In genomic region chr14:80664576-80664975, GRCh38 we compare ENCODE assay signal across 25 cellular contexts.
DNase-seq lines count a peak whose midpoint lies in the region; ATAC-seq, FAIRE-seq and TF ChIP-seq lines count a peak whose summit lies in the region.
"Had no signal": no experiment of that assay in that cellular context is flagged by ENCODE, and none has a peak within 500 bp of the region (broad histone marks: within the 10 kb centered on the region; RNA-seq: fewer than 3 reads in every experiment).

No MANE protein-coding gene starts in this region.

- no peaks in the 10 kb centered on the region for H3K9me3 ChIP-seq in keratinocyte (ENCODE audit: control insufficient read depth, low read depth, low read length)
- H3K9me3 ChIP-seq: esophagus muscularis mucosa, Peyer's patch had no signal

- no peaks in the 10 kb centered on the region for H3K9me1 ChIP-seq in keratinocyte (ENCODE audit: control insufficient read depth, extremely low read depth, insufficient read depth, low read length)

- dilution Hi-C loops in keratinocyte (cut with MboI; ENCODE audit: extremely low pct_ligation_motif_present, low sequenced_read_pairs): no loop called here

- H2AFZ ChIP-seq in keratinocyte (ENCODE audit: control insufficient read depth, low read length): no peak overlapping the region

- no peak for FAIRE-seq in bronchial epithelial cell (lab: Jason Lieb, UNC)
- FAIRE-seq in keratinocyte (lab: Jason Lieb, UNC): peak; percentile 49

- no peaks in the 10 kb centered on the region for H3K79me2 ChIP-seq in keratinocyte (ENCODE audit: control insufficient read depth, insufficient read depth, low read length)

- TF ChIP-seq CTCF in bronchial epithelial cell (IDR thresholded peaks at IDR 0.05; ENCODE audit: insufficient read depth, low read length, severe bottlenecking) (no peak), keratinocyte (optimal IDR thresholded peaks at IDR 0.05 in 1 of 3, IDR thresholded peaks at IDR 0.05 in 1 of 3, conservative IDR thresholded peaks at IDR 0.05 in 1 of 3; ENCODE audit: extremely low read depth in 1 of 3, insufficient read depth in 2 of 3, low read length in 3 of 3) (no peak)

- no peak overlapping the region for H3K4me2 ChIP-seq in keratinocyte (ENCODE audit: control insufficient read depth, extremely low read depth, insufficient read depth, low read depth, low read length)

- ATAC-seq in GM18868 (IDR thresholded peaks at IDR 0.05; ENCODE audit: unreplicated experiment) (no peak), HG03342 (IDR thresholded peaks at IDR 0.05; ENCODE audit: unreplicated experiment) (no peak), GM21529 (IDR thresholded peaks at IDR 0.05; ENCODE audit: unreplicated experiment) (no peak)
- ATAC-seq: activated CD4-positive, CD25-positive, alpha-beta regulatory T cell treated with anti-CD3 and anti-CD28 coated beads, Interleukin-2, amount 50 U/mL, for 24 hours; activated CD8-positive, alpha-beta T cell treated with anti-CD3 and anti-CD28 coated beads, Interleukin-2, amount 10 ng/mL, durations not matched to agents 7 days and 5 days had no signal

- H4K20me1 ChIP-seq in keratinocyte (ENCODE audit: control insufficient read depth, extremely low read depth, insufficient read depth, low read length): no peaks in the 10 kb centered on the region

- H3K36me3 ChIP-seq in bronchial epithelial cell (ENCODE audit: control insufficient read depth, insufficient read depth, low read length) (no peaks in the 10 kb centered on the region), keratinocyte (ENCODE audit: control insufficient read depth in 2 of 2, extremely low read depth in 1 of 2, insufficient read depth in 2 of 2, low read length in 2 of 2) (no peaks in the 10 kb centered on the region)
- H3K36me3 ChIP-seq: esophagus muscularis mucosa, Peyer's patch, tibial nerve had no signal

- DNase-seq in EH (ENCODE audit: low read depth) (peak; percentile 69), M059J (ENCODE audit: low read depth) (peak; percentile 83), bronchial epithelial cell (ENCODE audit: low read depth) (peak; percentile 59), keratinocyte (ENCODE audit: low read depth, low spot score) (no peak), LoVo (ENCODE audit: low spot score) (no peak)
- DNase-seq: activated CD8-positive, alpha-beta T cell treated with anti-CD3 and anti-CD28 coated beads, Interleukin-2, amount 10 ng/mL, durations not matched to agents 7 days and 5 days; activated naive CD4-positive, alpha-beta T cell; activated T-cell treated with anti-CD3 and anti-CD28 coated beads, Interleukin-2, amount 50 U/mL, for 1 hour; cerebellar nuclear complex; effector CD4-positive, alpha-beta T cell; head of caudate nucleus; KBM-7; MV-4-11; NCI-H187; NCI-H2227 treated with DMSO at 0.1 percent for 48 hours; Peyer's patch; T1000 had no signal

- H3K9ac ChIP-seq in keratinocyte (ENCODE audit: control insufficient read depth, extremely low read depth, insufficient read depth, low read length): no peak overlapping the region

- H3K27me3 ChIP-seq in bronchial epithelial cell (ENCODE audit: control insufficient read depth, insufficient read depth, low read length) (no peaks in the 10 kb centered on the region), keratinocyte (ENCODE audit: control insufficient read depth, extremely low read depth, insufficient read depth, low read length) (no peaks in the 10 kb centered on the region)
- H3K27me3 ChIP-seq: esophagus muscularis mucosa, Peyer's patch, tibial nerve had no signal

- no peak overlapping the region for H3K4me3 ChIP-seq in bronchial epithelial cell (ENCODE audit: low read depth, low read length)
- no peak overlapping the region for H3K4me3 ChIP-seq in keratinocyte (ENCODE audit: control insufficient read depth in 2 of 3, extremely low read depth in 1 of 3, insufficient read depth in 2 of 3, low read depth in 1 of 3, low read length in 3 of 3)
- H3K4me3 ChIP-seq: esophagus muscularis mucosa, Peyer's patch, skin epidermis, tibial nerve had no signal

- no peak overlapping the region for H3K27ac ChIP-seq in keratinocyte (ENCODE audit: control insufficient read depth, insufficient read depth, low read length)
- H3K27ac ChIP-seq: esophagus muscularis mucosa, HL-60, Peyer's patch, skin epidermis, tibial nerve had no signal

- H3K4me1 ChIP-seq in keratinocyte (ENCODE audit: control insufficient read depth, extremely low read depth, insufficient read depth, low read length): no peaks in the 10 kb centered on the region
- H3K4me1 ChIP-seq: esophagus muscularis mucosa, Peyer's patch, tibial nerve had no signal

Comparison
In these comparisons a context has a peak if more than half of its experiments do, and no peak if none do; other contexts are left out.
1. DNase-seq: peak in EH (single experiment), M059J (single experiment) and bronchial epithelial cell (single experiment); none in keratinocyte (single experiment) and LoVo (single experiment).